In the genomic region with DNA sequence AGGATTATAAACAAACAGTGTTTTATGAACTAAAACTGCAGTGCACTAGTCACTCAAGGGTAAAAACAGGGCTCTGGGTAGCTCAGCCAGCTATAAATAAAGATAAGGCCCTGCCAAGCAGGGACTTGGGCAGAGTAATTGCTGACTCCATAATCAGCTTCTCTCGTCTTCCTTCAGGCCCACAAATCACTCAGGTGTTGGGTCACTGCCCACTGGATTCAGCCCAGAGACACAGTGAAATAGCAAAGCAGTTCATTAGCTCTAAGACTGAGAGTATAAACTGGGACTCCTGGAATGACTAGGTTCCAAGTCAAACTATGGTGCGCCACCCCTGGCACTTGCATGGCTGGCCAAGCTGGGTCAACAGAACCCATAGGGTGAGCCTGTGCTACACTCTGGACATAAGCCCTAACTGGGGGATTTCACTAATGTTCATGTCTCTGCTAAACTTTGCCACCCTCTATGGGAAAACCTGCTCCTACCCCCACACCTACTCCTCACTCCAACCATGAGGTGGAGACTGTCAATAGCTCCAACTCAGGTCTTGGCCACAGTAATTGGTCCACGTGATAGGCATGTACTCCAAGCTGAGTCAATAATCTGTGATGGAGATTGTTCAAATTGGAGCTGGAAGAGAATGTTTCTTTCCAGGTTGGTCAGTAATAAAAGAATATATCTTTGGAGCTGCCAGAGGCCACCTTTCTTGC, we compare ENCODE assay signal across 15 cellular contexts.
A peak's percentile ranks its signal among the peaks of the same experiment; 100 is the strongest.
DNase-seq lines count a peak whose midpoint lies in the region; ATAC-seq and TF ChIP-seq lines count a peak whose summit lies in the region.
"Had no signal": no experiment of that assay in that cellular context is flagged by ENCODE, and none has a peak within 500 bp of the region (broad histone marks: within the 10 kb centered on the region; RNA-seq: fewer than 3 reads in every experiment).

No MANE protein-coding gene starts in this region.

- H3K36me3 ChIP-seq in colonic mucosa (no peaks in the 10 kb centered on the region), mucosa of descending colon (ENCODE audit: low read depth) (no peaks in the 10 kb centered on the region), tibial artery (no peaks in the 10 kb centered on the region)
- H3K36me3 ChIP-seq: BLaER1 treated with 17β-estradiol and CSF1 and Interleukin-3, amounts not matched to agents 10 nM and 100 nM; neutrophil had no signal

- H3K4me3 ChIP-seq in colonic mucosa (no peak overlapping the region), mucosa of descending colon (no peak overlapping the region), tibial artery (no peak overlapping the region)
- H3K4me3 ChIP-seq: BLaER1 treated with 17β-estradiol and CSF1 and Interleukin-3, amounts not matched to agents 10 nM and 100 nM; GM12878 had no signal

- POLR2A ChIA-PET in CD4-positive, alpha-beta T cell (lab: Charles Lee), result no interaction called here

- DNase-seq in colonic mucosa, result peak; percentile 28
- peak in 2 of 3 donors; percentile 34 to 40 for DNase-seq in mucosa of descending colon
- peak; percentile 80 to 89 for DNase-seq in tibial artery
- no peak for DNase-seq in KG1 (lab: John Stamatoyannopoulos, UW)
- DNase-seq in CD4-positive, alpha-beta T cell, result no peak
- no peak for DNase-seq in midbrain (lab: John Stamatoyannopoulos, UW)
- DNase-seq in OCI-M1 (lab: John Stamatoyannopoulos, UW), result no peak
- DNase-seq: activated CD4-positive, alpha-beta T cell treated with anti-CD3 and anti-CD28 coated beads, Interleukin-2, amount 10 ng/mL, durations not matched to agents 7 days and 5 days; amniotic stem cell; hypothalamus; NCI-H1930 had no signal

- CTCF ChIA-PET in CD4-positive, alpha-beta T cell (lab: Charles Lee), result no interaction called here

- H3K4me1 ChIP-seq in colonic mucosa (no peaks in the 10 kb centered on the region), mucosa of descending colon (ENCODE audit: low read depth) (no peaks in the 10 kb centered on the region), tibial artery (peaks cover 0 to 40% (median 22%) of the 10 kb centered on the region in 4 donors)

- H3K4me3 Mint-ChIP-seq in CD4-positive, alpha-beta T cell, result no peak overlapping the region
- H3K4me3 Mint-ChIP-seq: activated CD4-positive, alpha-beta T cell treated with anti-CD3 and anti-CD28 coated beads, Interleukin-2, amount 10 ng/mL, durations not matched to agents 7 days and 5 days had no signal

- no peak overlapping the region for H3K27ac ChIP-seq in colonic mucosa
- H3K27ac ChIP-seq in tibial artery, result peak overlapping the region; percentile 14 to 48
- no peak overlapping the region for H3K27ac ChIP-seq in CD4-positive, alpha-beta T cell (ENCODE audit: low read depth, low read length)
- H3K27ac ChIP-seq: BLaER1 treated with 17β-estradiol and CSF1 and Interleukin-3, amounts not matched to agents 10 nM and 100 nM; neutrophil had no signal

- no peak overlapping the region for H3K27ac Mint-ChIP-seq in CD4-positive, alpha-beta T cell
- H3K27ac Mint-ChIP-seq: activated CD4-positive, alpha-beta T cell treated with anti-CD3 and anti-CD28 coated beads, Interleukin-2, amount 10 ng/mL, durations not matched to agents 7 days and 5 days had no signal

- no peaks in the 10 kb centered on the region for H3K36me3 Mint-ChIP-seq in CD4-positive, alpha-beta T cell (ENCODE audit: low read depth)

- intact Hi-C loops in colonic mucosa (cut with DNase I) (no loop called here), mucosa of descending colon (cut with DNase I, micrococcal nuclease) (no loop called here), tibial artery (cut with DNase I; ENCODE audit: low total_unique reads) (no loop called here)
- intact Hi-C loops in CD4-positive, alpha-beta T cell (cut with DNase I, micrococcal nuclease), result no loop called here

- H3K27me3 ChIP-seq in colonic mucosa (no peaks in the 10 kb centered on the region), tibial artery (no peaks in the 10 kb centered on the region)
- no peaks in the 10 kb centered on the region for H3K27me3 ChIP-seq in CD4-positive, alpha-beta T cell (ENCODE audit: control insufficient read depth, insufficient read depth, low read length)
- H3K27me3 ChIP-seq: BLaER1 treated with 17β-estradiol and CSF1 and Interleukin-3, amounts not matched to agents 10 nM and 100 nM; neutrophil had no signal

- peaks cover 8% of the 10 kb centered on the region for H3K27me3 Mint-ChIP-seq in CD4-positive, alpha-beta T cell
- H3K27me3 Mint-ChIP-seq: activated CD4-positive, alpha-beta T cell treated with anti-CD3 and anti-CD28 coated beads, Interleukin-2, amount 10 ng/mL, durations not matched to agents 7 days and 5 days had no signal

- no peaks in the 10 kb centered on the region for H3K4me1 Mint-ChIP-seq in CD4-positive, alpha-beta T cell (ENCODE audit: low read depth)
- H3K4me1 Mint-ChIP-seq: activated CD4-positive, alpha-beta T cell treated with anti-CD3 and anti-CD28 coated beads, Interleukin-2, amount 10 ng/mL, durations not matched to agents 7 days and 5 days had no signal

- H3K9me3 ChIP-seq in colonic mucosa, result no peaks in the 10 kb centered on the region
- no peaks in the 10 kb centered on the region for H3K9me3 ChIP-seq in mucosa of descending colon
- H3K9me3 ChIP-seq in tibial artery, result no peaks in the 10 kb centered on the region
- H3K9me3 ChIP-seq in CD4-positive, alpha-beta T cell (ENCODE audit: control insufficient read depth, low read length), result no peaks in the 10 kb centered on the region
- H3K9me3 ChIP-seq: BLaER1 treated with 17β-estradiol and CSF1 and Interleukin-3, amounts not matched to agents 10 nM and 100 nM; neutrophil had no signal

- H3K9ac ChIP-seq in colonic mucosa (ENCODE audit: low read depth in 2 of 2, low read length in 2 of 2), result no peak overlapping the region
- H3K9ac ChIP-seq: BLaER1 treated with 17β-estradiol and CSF1 and Interleukin-3, amounts not matched to agents 10 nM and 100 nM had no signal

- TF ChIP-seq CTCF in LNCAP (IDR thresholded peaks at IDR 0.05) (peak; percentile 33; the same call in 1 of the 2 replicates), colonic mucosa (IDR thresholded peaks at IDR 0.05) (no peak), mucosa of descending colon (IDR thresholded peaks at IDR 0.05) (no peak), tibial artery (IDR thresholded peaks at IDR 0.05) (no peak)
- no peak for TF ChIP-seq CTCF in CD4-positive, alpha-beta T cell (IDR thresholded peaks at IDR 0.05)

- no peaks in the 10 kb centered on the region for H3K9me3 Mint-ChIP-seq in CD4-positive, alpha-beta T cell
- H3K9me3 Mint-ChIP-seq: activated CD4-positive, alpha-beta T cell treated with anti-CD3 and anti-CD28 coated beads, Interleukin-2, amount 10 ng/mL, durations not matched to agents 7 days and 5 days had no signal

- ATAC-seq in mucosa of descending colon, result peak; percentile 25
- ATAC-seq in CD4-positive, alpha-beta T cell (ENCODE audit: poor library complexity), result no peak
- ATAC-seq: GM12878 had no signal

Comparison
In these comparisons a context has a peak if more than half of its experiments do, and no peak if none do; other contexts are left out.
1. DNase-seq: peak in colonic mucosa (single experiment), mucosa of descending colon (2 of 3) and tibial artery (2 of 2); none in KG1 (single experiment), CD4-positive, alpha-beta T cell (0 of 10), midbrain (single experiment) and OCI-M1 (single experiment).
2. H3K27ac ChIP-seq: peak in tibial artery (2 of 2); none in colonic mucosa (single experiment) and CD4-positive, alpha-beta T cell (single experiment).